Comparison of ENCODE assay signal across 23 cellular contexts in genomic region chr7:111942450-111943081, GRCh38.
"Had no signal": no experiment of that assay in that cellular context is flagged by ENCODE, and none has a peak within 500 bp of the region (broad histone marks: within the 10 kb centered on the region; RNA-seq: fewer than 3 reads in every experiment).

No MANE protein-coding gene starts in this region.

- DNase-seq: dorsolateral prefrontal cortex; effector CD8-positive, alpha-beta T cell; gastrocnemius medialis; glutamatergic neuron; immature natural killer cell; kidney; left cardiac atrium; left ventricle myocardium inferior; lower lobe of right lung; midbrain; nucleus accumbens; ovary; right cardiac atrium; stimulated activated CD4-positive, alpha-beta T cell treated with anti-CD3 and anti-CD28 coated beads, Interleukin-2, amount 100 ng/mL, for 48 hours; stimulated activated naive CD4-positive, alpha-beta T cell treated with Interleukin-2 at 50 U/mL for 16 hours; trophoblast cell had no signal

- H3K4me3 Mint-ChIP-seq: immature natural killer cell; memory B cell; natural killer cell treated with Interleukin-12 subunit alpha and Interleukin-12 subunit beta and Interleukin-15 and Interleukin-18, amount 100 ng/mL, for 72 hours; neural progenitor cell had no signal

- H3K36me3 ChIP-seq: neural progenitor cell had no signal

- H3K4me1 Mint-ChIP-seq: immature natural killer cell, memory B cell, neural progenitor cell had no signal

- H3K36me3 Mint-ChIP-seq: memory B cell had no signal

- H3K27ac Mint-ChIP-seq: immature natural killer cell; memory B cell; natural killer cell treated with Interleukin-12 subunit alpha and Interleukin-12 subunit beta and Interleukin-15 and Interleukin-18, amount 100 ng/mL, for 72 hours; neural progenitor cell had no signal

- H3K4me3 ChIP-seq: coronary artery, dorsolateral prefrontal cortex, esophagus muscularis mucosa, gastrocnemius medialis, left ventricle myocardium inferior, lower lobe of right lung, neural progenitor cell, ovary, smooth muscle cell had no signal

- H2AFZ ChIP-seq: neural progenitor cell had no signal

- H3K4me2 ChIP-seq: neural progenitor cell, smooth muscle cell had no signal

- H3K9ac ChIP-seq: neural progenitor cell had no signal

- H3K27me3 ChIP-seq: dorsolateral prefrontal cortex, esophagus muscularis mucosa, gastrocnemius medialis, neural progenitor cell, ovary had no signal

- H3K9me3 ChIP-seq: ovary had no signal

- H3K27ac ChIP-seq: coronary artery, dorsolateral prefrontal cortex, epithelial cell of prostate, esophagus muscularis mucosa, gastrocnemius medialis, left ventricle myocardium inferior, lower lobe of right lung, neural progenitor cell, ovary had no signal

- H3K27me3 Mint-ChIP-seq: memory B cell; natural killer cell treated with Interleukin-12 subunit alpha and Interleukin-12 subunit beta and Interleukin-15 and Interleukin-18, amount 100 ng/mL, for 72 hours had no signal

- ATAC-seq: gastrocnemius medialis; left cardiac atrium; lower lobe of right lung; natural killer cell treated with Interleukin-12 subunit alpha and Interleukin-12 subunit beta and Interleukin-15 and Interleukin-18, amount 100 ng/mL, for 72 hours; right cardiac atrium had no signal

- H3K4me1 ChIP-seq: esophagus muscularis mucosa, gastrocnemius medialis, lower lobe of right lung had no signal
